19 cellular contexts compared by ENCODE assay signal in the genomic region with DNA sequence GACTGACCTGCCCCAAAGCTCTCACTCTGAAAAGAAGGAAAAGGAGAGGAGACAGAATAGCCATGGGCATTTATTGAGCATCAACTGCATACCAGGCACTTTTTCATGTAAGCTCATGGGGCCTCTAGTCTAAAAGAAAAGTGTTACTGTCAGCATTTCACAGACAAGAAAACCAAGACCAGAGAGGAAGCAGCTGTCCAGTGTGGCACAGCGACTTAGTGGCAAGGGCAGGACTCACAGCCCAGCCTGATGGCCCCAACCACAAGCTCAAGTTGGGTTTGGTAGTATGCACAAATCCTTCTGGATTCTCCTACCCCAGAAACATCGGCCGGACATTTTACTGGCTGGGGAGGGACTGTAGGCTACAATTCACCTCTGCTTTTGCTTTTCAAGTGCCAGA. TPM values are rescaled to one million over a fixed set of nuclear protein-coding genes. Genes with fewer than 3 reads are reported as not detected.
A peak's percentile ranks its signal among the peaks of the same experiment; 100 is the strongest.
DNase-seq lines count a peak whose midpoint lies in the region; ATAC-seq and TF ChIP-seq lines count a peak whose summit lies in the region.
"Had no signal": no experiment of that assay in that cellular context is flagged by ENCODE, and none has a peak within 500 bp of the region (broad histone marks: within the 10 kb centered on the region; RNA-seq: fewer than 3 reads in every experiment).

No MANE protein-coding gene starts in this region.

- peaks cover 48% of the 10 kb centered on the region for H3K27me3 ChIP-seq in AG04450 (ENCODE audit: control insufficient read depth, insufficient read depth, low read length)
- no peaks in the 10 kb centered on the region; the same call in 1 of the 2 replicates for H3K27me3 ChIP-seq in KMS-11 (ENCODE audit: insufficient read depth, low read depth)

- H3K27ac Mint-ChIP-seq in chondrocyte (ENCODE audit: unreplicated experiment) = no peak overlapping the region
- H3K27ac Mint-ChIP-seq: CD4-positive, alpha-beta T cell; IgD-negative memory B cell had no signal

- no peaks in the 10 kb centered on the region for H3K79me2 ChIP-seq in KMS-11 (ENCODE audit: insufficient read depth, low read depth)

- H3K4me2 ChIP-seq in KMS-11 = peak overlapping the region; percentile 10; the same call in 1 of the 2 replicates
- H3K4me2 ChIP-seq: PC-9 had no signal

- H3K4me3 Mint-ChIP-seq in chondrocyte (ENCODE audit: unreplicated experiment) = no peak overlapping the region
- H3K4me3 Mint-ChIP-seq: CD4-positive, alpha-beta T cell; IgD-negative memory B cell had no signal

- H3K9me3 Mint-ChIP-seq in chondrocyte (ENCODE audit: low read depth) = no peaks in the 10 kb centered on the region
- H3K9me3 Mint-ChIP-seq: CD4-positive, alpha-beta T cell had no signal

- CTCF ChIA-PET in AG04450 (lab: Charles Lee) = interaction anchor here (0.8 to 1.3 kb wide), 4 partner anchors 8 to 239 kb away, joined by 3 to 7 read pairs (median 4); no protein-coding TSS in a partner anchor

- H2AFZ ChIP-seq in KMS-11 (ENCODE audit: low read depth) = no peak overlapping the region
- H2AFZ ChIP-seq: PC-9 had no signal

- POLR2A ChIA-PET in AG04450 (lab: Yijun Ruan, JAX) = no interaction called here

- H3K36me3 ChIP-seq in KMS-11 (ENCODE audit: insufficient read depth) = no peaks in the 10 kb centered on the region
- H3K36me3 ChIP-seq: HAP-1 had no signal

- peaks cover 15% of the 10 kb centered on the region for H3K4me1 Mint-ChIP-seq in chondrocyte (ENCODE audit: low read depth)

- H3K9me3 ChIP-seq in AG04450 (ENCODE audit: control insufficient read depth, insufficient read depth, low read length) = no peaks in the 10 kb centered on the region; the same call in 1 of the 2 replicates
- H3K9me3 ChIP-seq: HAP-1 had no signal

- H3K9ac ChIP-seq in KMS-11 = no peak overlapping the region

- peak overlapping the region; percentile 11 for H3K27ac ChIP-seq in AG04450 (ENCODE audit: low read depth, low read length)
- H3K27ac ChIP-seq in KMS-11 = no peak overlapping the region
- H3K27ac ChIP-seq: PC-9, SK-N-MC had no signal

- H4K20me1 ChIP-seq in KMS-11 (ENCODE audit: insufficient read depth) = no peaks in the 10 kb centered on the region

- no peaks in the 10 kb centered on the region for H3K36me3 Mint-ChIP-seq in chondrocyte (ENCODE audit: low read depth)

- no peak overlapping the region for H3K4me3 ChIP-seq in AG04450 (ENCODE audit: low read depth, low read length)
- H3K4me3 ChIP-seq in KMS-11 (IDR thresholded peaks at IDR 0.05; ENCODE audit: insufficient read depth, low read depth, low read length) = no peak overlapping the region
- H3K4me3 ChIP-seq: HAP-1, PC-9, SK-N-MC had no signal

- ATAC-seq in GM18868 (IDR thresholded peaks at IDR 0.05; ENCODE audit: unreplicated experiment) (no peak), HG03457 (IDR thresholded peaks at IDR 0.05; ENCODE audit: unreplicated experiment) (no peak)

- no peak for TF ChIP-seq CTCF in AG04450 (IDR thresholded peaks at IDR 0.05; ENCODE audit: low read depth, low read length)
- no peak for TF ChIP-seq CTCF in KMS-11 (conservative IDR thresholded peaks at IDR 0.05; ENCODE audit: low read depth, low read length)
- no peak for TF ChIP-seq CTCF in chondrocyte (IDR thresholded peaks at IDR 0.05)

- DNase-seq in AG04450 (ENCODE audit: low read depth, low spot score) (no peak), chondrocyte (ENCODE audit: low spot score) (peak; percentile 11), posterior vena cava (ENCODE audit: low spot score) (peak; percentile 30), SW480 (ENCODE audit: low spot score) (no peak)
- DNase-seq: Calu3; CD4-positive, alpha-beta T cell; DMS79; NCI-H1436; NCI-H2029 treated with DMSO at 0.1 percent for 48 hours; NCI-H2171 treated with DMSO at 0.1 percent for 48 hours; NCI-H446 treated with DMSO at 0.1 percent for 48 hours; PC-9 had no signal

- H3K4me1 ChIP-seq in KMS-11 (ENCODE audit: low read depth, poor library complexity, severe bottlenecking) = peaks cover 34% of the 10 kb centered on the region
- H3K4me1 ChIP-seq: HAP-1 had no signal

- intact Hi-C loops in posterior vena cava (cut with DNase I) = no loop called here

- H3K27me3 Mint-ChIP-seq in chondrocyte (ENCODE audit: low read depth) = peaks cover 23% of the 10 kb centered on the region

RNA-seq across cellular contexts. Expression of gene EFCC1, which starts 5.8 kb away (rescaled TPM):
- polyA plus RNA-seq in AG04450 (2011; rRNA removed) = 0.27 and 0.35 TPM in 2 replicates
- 0.09 TPM in 1 of 2 replicates, not detected in the other for polyA minus RNA-seq in AG04450 (2011; rRNA and poly(A)+ RNA removed)
- total RNA-seq in chondrocyte (0.13 TPM in 1 of 3 replicates, not detected in the others), posterior vena cava (1 to 10 TPM; 1.3 to 2.1 TPM)
- total RNA-seq: Calu3 had no signal
- polyA plus RNA-seq: IgD-negative memory B cell had no signal

RNA-seq across cellular contexts. Expression of gene CFAP92, which starts 13.0 kb away (rescaled TPM):
- polyA plus RNA-seq in AG04450 (2011; rRNA removed) = 0.10 TPM in 1 of 2 replicates, not detected in the other
- polyA minus RNA-seq in AG04450 (2011; rRNA and poly(A)+ RNA removed) = 0.04 TPM in 1 of 2 replicates, not detected in the other
- total RNA-seq in chondrocyte = not detected in 3 replicates
- under 1 TPM; 0.14 to 0.28 TPM for total RNA-seq in posterior vena cava
- polyA plus RNA-seq: IgD-negative memory B cell had no signal

RNA-seq across cellular contexts. Expression of gene GP9, which starts 53.7 kb away (rescaled TPM):
- polyA plus RNA-seq in AG04450 (2011; rRNA removed) = not detected in 2 replicates
- not detected in 2 replicates for polyA minus RNA-seq in AG04450 (2011; rRNA and poly(A)+ RNA removed)
- not detected in 3 replicates for total RNA-seq in chondrocyte
- under 1 TPM in 1 of 2 donors, not detected in 1; 0.48 TPM for total RNA-seq in posterior vena cava
- total RNA-seq: Calu3; CD4-positive, alpha-beta T cell; HT-29; PC-9 had no signal

Comparison
In these comparisons a context has a peak if more than half of its experiments do, and no peak if none do; other contexts are left out.
1. DNase-seq: peak in chondrocyte (single experiment) and posterior vena cava (single experiment); none in AG04450 (single experiment) and SW480 (single experiment).